Comparison of ENCODE assay signal across 9 cellular contexts in the genomic region with DNA sequence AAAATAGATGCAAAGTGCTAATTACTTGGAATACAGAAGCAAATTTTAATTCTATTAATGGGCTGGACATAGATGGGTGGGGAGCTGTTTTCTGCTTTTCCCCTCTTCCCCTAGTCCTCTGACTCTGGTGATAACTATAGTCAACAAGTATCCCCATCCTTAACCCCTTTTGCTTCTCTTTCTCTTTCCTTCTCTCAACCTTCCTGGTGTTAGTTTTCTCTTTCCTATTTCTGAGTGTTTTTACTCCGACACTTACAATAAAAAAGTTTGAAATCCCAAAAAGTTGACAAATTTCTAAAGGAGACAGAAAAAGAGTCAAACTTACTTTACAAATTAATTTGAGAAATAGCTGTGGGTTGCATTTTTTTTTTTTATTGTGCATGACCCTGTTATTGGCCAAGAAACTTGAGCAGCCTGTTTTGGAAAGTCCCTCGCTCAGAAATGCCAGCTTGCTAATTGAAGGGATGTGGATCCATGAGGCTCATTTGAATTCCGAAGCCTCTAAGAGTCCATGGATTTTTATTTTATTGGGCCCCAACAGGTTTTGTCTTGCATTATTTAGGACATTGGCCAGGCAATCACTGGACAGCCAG. TPM values are rescaled to one million over a fixed set of nuclear protein-coding genes. Genes with fewer than 3 reads are reported as not detected.
DNase-seq lines count a peak whose midpoint lies in the region; TF ChIP-seq lines count a peak whose summit lies in the region.
"Had no signal": no experiment of that assay in that cellular context is flagged by ENCODE, and none has a peak within 500 bp of the region (broad histone marks: within the 10 kb centered on the region; RNA-seq: fewer than 3 reads in every experiment).

No MANE protein-coding gene starts in this region.

- H4K20me1 ChIP-seq in Loucy (ENCODE audit: insufficient read depth, low read length, poor library complexity, severe bottlenecking) = no peaks in the 10 kb centered on the region

- H3K36me3 ChIP-seq in Caco-2 (ENCODE audit: control insufficient read depth, insufficient read depth, low read length) (no peaks in the 10 kb centered on the region), Loucy (ENCODE audit: insufficient read depth, low read length) (no peaks in the 10 kb centered on the region), neutrophil (no peaks in the 10 kb centered on the region)

- H3K4me1 ChIP-seq in Caco-2 (peaks cover 5% of the 10 kb centered on the region; the same call in 1 of the 2 replicates), Loucy (ENCODE audit: insufficient read depth, low read length, poor library complexity, severe bottlenecking) (peaks cover 65% of the 10 kb centered on the region), neutrophil (ENCODE audit: control insufficient read depth in 1 of 2, insufficient read depth in 1 of 2, low read depth in 1 of 2, low read length in 1 of 2) (peaks cover 55 to 64% of the 10 kb centered on the region in 2 experiments)

- H3K4me2 ChIP-seq in Loucy (ENCODE audit: low read depth, low read length, poor library complexity, severe bottlenecking) = peak overlapping the region; percentile 82

- H3K27ac Mint-ChIP-seq in Caco-2 (ENCODE audit: unreplicated experiment) = no peak overlapping the region

- TF ChIP-seq CTCF in Caco-2 (IDR thresholded peaks at IDR 0.05; ENCODE audit: insufficient read depth in 1 of 2, low read depth in 1 of 2, low read length in 1 of 2, severe bottlenecking in 1 of 2, unreplicated experiment in 1 of 2) = no peak
- TF ChIP-seq CTCF in Loucy (conservative IDR thresholded peaks at IDR 0.05; ENCODE audit: low read length) = no peak
- no peak for TF ChIP-seq CTCF in dorsolateral prefrontal cortex (IDR thresholded peaks at IDR 0.05 in 54 of 56, conservative IDR thresholded peaks at IDR 0.05 in 2 of 56; ENCODE audit: low read depth in 1 of 56, partially characterized antibody in 56 of 56)
- no peak for TF ChIP-seq CTCF in neutrophil (IDR thresholded peaks at IDR 0.05)

- intact Hi-C loops in Caco-2 (cut with micrococcal nuclease; ENCODE audit: unreplicated experiment) = no loop called here
- intact Hi-C loops in dorsolateral prefrontal cortex (cut with DNase I) = loop anchor here in 1 of 2 donors (10.0 kb wide), 1 partner anchor 128 kb away; no protein-coding TSS in a partner anchor

- H3K9me3 Mint-ChIP-seq in Caco-2 (ENCODE audit: unreplicated experiment) = no peaks in the 10 kb centered on the region

- H3K9me3 ChIP-seq in Caco-2 (no peaks in the 10 kb centered on the region), Loucy (ENCODE audit: insufficient read depth, low read depth, low read length) (no peaks in the 10 kb centered on the region), neutrophil (no peaks in the 10 kb centered on the region)

- POLR2A ChIA-PET in Caco-2 (lab: Charles Lee) = no interaction called here

- H3K4me3 ChIP-seq in Caco-2 (ENCODE audit: low read depth, low read length) (no peak overlapping the region), Loucy (ENCODE audit: low read length, poor library complexity, severe bottlenecking) (peak overlapping the region; percentile 99), dorsolateral prefrontal cortex (peak overlapping the region in 45 of 59 donors; percentile 5 to 93 (median 82)), neutrophil (ENCODE audit: low read depth in 1 of 2, low read length in 1 of 2) (peak overlapping the region; percentile 83 to 86)

- DNase-seq in Caco-2 = no peak
- DNase-seq in dorsolateral prefrontal cortex = no peak
- no peak for DNase-seq in NCI-H345 treated with DMSO at 0.1 percent for 48 hours (lab: John Stamatoyannopoulos, UW; ENCODE audit: unreplicated experiment)
- no peak for DNase-seq in NCI-H2081 (lab: John Stamatoyannopoulos, UW)
- no peak for DNase-seq in ecto neural progenitor cell (ENCODE audit: low spot score)
- DNase-seq in 8988T = no peak
- DNase-seq: NCI-H510A had no signal

- H3K27me3 Mint-ChIP-seq in Caco-2 (ENCODE audit: insufficient read depth, unreplicated experiment) = peaks cover 26% of the 10 kb centered on the region

- H2AFZ ChIP-seq in Loucy (ENCODE audit: low read length) = no peak overlapping the region

- CTCF ChIA-PET in Caco-2 (lab: Charles Lee) = no interaction called here

- no peaks in the 10 kb centered on the region for H3K4me1 Mint-ChIP-seq in Caco-2 (ENCODE audit: low read depth, unreplicated experiment)

- H3K9me2 ChIP-seq in Loucy (replicated peaks; ENCODE audit: low read depth, low read length) = no peaks in the 10 kb centered on the region

- no TSS peak for BruUV-seq in Caco-2 (replicated peaks; lab: Mats Ljungman, UMichigan)

- H3F3A ChIP-seq in Loucy (ENCODE audit: low read depth) = peaks cover 4% of the 10 kb centered on the region; the same call in 1 of the 2 replicates

- H3K27me3 ChIP-seq in Caco-2 (replicated peaks; ENCODE audit: control insufficient read depth, insufficient read depth, low read length) (peaks cover 2% of the 10 kb centered on the region; the same call in 1 of the 2 replicates), Loucy (ENCODE audit: insufficient read depth, low read length, poor library complexity, severe bottlenecking) (peaks cover 6% of the 10 kb centered on the region), dorsolateral prefrontal cortex (no peaks in the 10 kb centered on the region), neutrophil (no peaks in the 10 kb centered on the region)

- no peaks in the 10 kb centered on the region for H3K36me3 Mint-ChIP-seq in Caco-2 (ENCODE audit: insufficient read depth, unreplicated experiment)

- H3K27ac ChIP-seq in dorsolateral prefrontal cortex (peak overlapping the region in 23 of 59 donors; percentile 1 to 95 (median 43)), neutrophil (peak overlapping the region; percentile 95)

- H3K4me3 Mint-ChIP-seq in Caco-2 (ENCODE audit: unreplicated experiment) = peak overlapping the region; percentile 4

- H3K9ac ChIP-seq in Loucy (ENCODE audit: low read depth, low read length, poor library complexity, severe bottlenecking) = peak overlapping the region; percentile 99

- H3K79me2 ChIP-seq in Loucy (ENCODE audit: insufficient read depth, low read length) = peaks cover 34% of the 10 kb centered on the region

RNA-seq across cellular contexts. Expression of gene FAS, which starts 2.4 kb away (rescaled TPM):
- not detected in 2 replicates for total RNA-seq in Caco-2 (2022)
- total RNA-seq in dorsolateral prefrontal cortex = 10 to 100 TPM in 77 of 120 experiments, 1 to 10 TPM in 43; 3.2 to 28.4 (median 12.1) TPM

RNA-seq across cellular contexts. Expression of gene ACTA2, which starts 40.5 kb away (rescaled TPM):
- 0.23 TPM in 1 of 2 replicates, not detected in the other for total RNA-seq in Caco-2 (2022)
- 100 to 1,000 TPM in 8 of 120 experiments, 10 to 100 TPM in 106, 1 to 10 TPM in 6; 7.4 to 523 (median 26.5) TPM for total RNA-seq in dorsolateral prefrontal cortex
